28 cellular contexts compared by ENCODE assay signal in genomic region chr19:1046117-1046626, GRCh38. TPM values are rescaled to one million over a fixed set of nuclear protein-coding genes. Genes with fewer than 3 reads are reported as not detected.
"Had no signal": no experiment of that assay in that cellular context is flagged by ENCODE, and none has a peak within 500 bp of the region (broad histone marks: within the 10 kb centered on the region; RNA-seq: fewer than 3 reads in every experiment).

No MANE protein-coding gene starts in this region.

- H3K27ac Mint-ChIP-seq: activated CD4-positive, alpha-beta T cell treated with anti-CD3 and anti-CD28 coated beads, Interleukin-2, amount 10 ng/mL, durations not matched to agents 24 days and 14 days; activated CD8-positive, alpha-beta memory T cell treated with anti-CD3 and anti-CD28 coated beads, Interleukin-2, amount 10 ng/mL, durations not matched to agents 7 days and 5 days; activated naive CD8-positive, alpha-beta T cell; activated T-cell treated with anti-CD3 and anti-CD28 coated beads, Interleukin-2, amount 50 U/mL, for 24 hours; activated T-helper 1 cell treated with anti-CD3 and anti-CD28 coated beads, Interleukin-12 subunit alpha, Interleukin-12 subunit beta, Interleukin-2, Interleukin-4 antibody, amounts not matched to agents 30 ng/mL and 10 ng/mL and 1 ng/mL, durations not matched to agents 14 hours and 24 hours and 36 hours; brain; T-helper 17 cell; WTC11 had no signal

- H3K4me3 ChIP-seq: cardiac muscle cell had no signal

- H3K27me3 Mint-ChIP-seq: activated CD4-positive, alpha-beta T cell treated with anti-CD3 and anti-CD28 coated beads, Interleukin-2, amount 10 ng/mL, durations not matched to agents 24 days and 14 days; activated CD8-positive, alpha-beta memory T cell treated with anti-CD3 and anti-CD28 coated beads, Interleukin-2, amount 10 ng/mL, durations not matched to agents 7 days and 5 days; activated naive CD8-positive, alpha-beta T cell; activated T-cell treated with anti-CD3 and anti-CD28 coated beads, Interleukin-2, amount 50 U/mL, for 24 hours; brain; T-helper 17 cell had no signal

- ATAC-seq: activated CD8-positive, alpha-beta memory T cell treated with anti-CD3 and anti-CD28 coated beads, Interleukin-2, amount 10 ng/mL, durations not matched to agents 7 days and 5 days; PC-3; WTC11 had no signal

- H3K4me3 Mint-ChIP-seq: activated CD4-positive, alpha-beta T cell treated with anti-CD3 and anti-CD28 coated beads, Interleukin-2, amount 10 ng/mL, durations not matched to agents 24 days and 14 days; activated CD8-positive, alpha-beta memory T cell treated with anti-CD3 and anti-CD28 coated beads, Interleukin-2, amount 10 ng/mL, durations not matched to agents 7 days and 5 days; activated naive CD8-positive, alpha-beta T cell; activated T-cell treated with anti-CD3 and anti-CD28 coated beads, Interleukin-2, amount 50 U/mL, for 24 hours; activated T-helper 1 cell treated with anti-CD3 and anti-CD28 coated beads, Interleukin-12 subunit alpha, Interleukin-12 subunit beta, Interleukin-2, Interleukin-4 antibody, amounts not matched to agents 30 ng/mL and 10 ng/mL and 1 ng/mL, durations not matched to agents 14 hours and 24 hours and 36 hours; brain; T-helper 17 cell; WTC11 had no signal

- H3K4me1 Mint-ChIP-seq: WTC11 had no signal

- H3K27ac ChIP-seq: cardiac muscle cell had no signal

- H3K36me3 Mint-ChIP-seq: activated naive CD8-positive, alpha-beta T cell had no signal

- H3K9me3 Mint-ChIP-seq: activated CD4-positive, alpha-beta T cell treated with anti-CD3 and anti-CD28 coated beads, Interleukin-2, amount 10 ng/mL, durations not matched to agents 24 days and 14 days; activated T-cell treated with anti-CD3 and anti-CD28 coated beads, Interleukin-2, amount 50 U/mL, for 24 hours; activated T-helper 1 cell treated with anti-CD3 and anti-CD28 coated beads, Interleukin-12 subunit alpha, Interleukin-12 subunit beta, Interleukin-2, Interleukin-4 antibody, amounts not matched to agents 30 ng/mL and 10 ng/mL and 1 ng/mL, durations not matched to agents 14 hours and 24 hours and 36 hours; brain; WTC11 had no signal

- H3K27me3 ChIP-seq: cardiac muscle cell had no signal

- DNase-seq: activated CD4-positive, alpha-beta T cell treated with anti-CD3 and anti-CD28 coated beads, Interleukin-2, amount 10 ng/mL, durations not matched to agents 24 days and 14 days; activated CD4-positive, alpha-beta T cell treated with anti-CD3 and anti-CD28 coated beads, Interleukin-2, amount 50 U/mL, for 48 hours; activated CD4-positive, CD25-positive, alpha-beta regulatory T cell treated with anti-CD3 and anti-CD28 coated beads, Interleukin-2, amount 50 U/mL, for 72 hours; activated CD8-positive, alpha-beta memory T cell treated with anti-CD3 and anti-CD28 coated beads, Interleukin-2, amount 10 ng/mL, durations not matched to agents 7 days and 5 days; activated effector memory CD4-positive, alpha-beta T cell treated with Interleukin-2 at 50 U/mL for 16 hours; activated naive CD4-positive, alpha-beta T cell; activated T-cell treated with anti-CD3 and anti-CD28 coated beads, Interleukin-2, amount 50 U/mL, for 24 hours; amygdala; MV-4-11; NCI-H1092 treated with DMSO at 0.1 percent for 48 hours; NCI-H1417 treated with DMSO at 0.1 percent for 48 hours; NCI-H1694; NCI-H2081; NCI-H446; NCI-H524; PC-3; SHP77 treated with DMSO at 0.1 percent for 48 hours; T-helper 17 cell; T-helper 9 cell had no signal

- H3K36me3 ChIP-seq: cardiac muscle cell had no signal

- FAIRE-seq: astrocyte, RCC 7860 had no signal

RNA-seq across cellular contexts. Expression of gene RNU6-2, which starts 24.9 kb away (rescaled TPM):
- total RNA-seq: activated CD4-positive, alpha-beta T cell treated with anti-CD3 and anti-CD28 coated beads, Interleukin-2, amount 10 ng/mL, durations not matched to agents 24 days and 14 days; activated CD8-positive, alpha-beta memory T cell treated with anti-CD3 and anti-CD28 coated beads, Interleukin-2, amount 10 ng/mL, durations not matched to agents 7 days and 5 days; activated T-helper 1 cell treated with anti-CD3 and anti-CD28 coated beads, Interleukin-12 subunit alpha, Interleukin-12 subunit beta, Interleukin-2, Interleukin-4 antibody, amounts not matched to agents 30 ng/mL and 10 ng/mL and 1 ng/mL, durations not matched to agents 14 hours and 24 hours and 36 hours; astrocyte; cardiac muscle cell; MCF 10A; PC-3; SK-MEL-5; T-helper 17 cell; WTC11 had no signal
- polyA plus RNA-seq: cardiac muscle cell had no signal
